Comparison of ENCODE assay signal across 2 cellular contexts in the genomic region with DNA sequence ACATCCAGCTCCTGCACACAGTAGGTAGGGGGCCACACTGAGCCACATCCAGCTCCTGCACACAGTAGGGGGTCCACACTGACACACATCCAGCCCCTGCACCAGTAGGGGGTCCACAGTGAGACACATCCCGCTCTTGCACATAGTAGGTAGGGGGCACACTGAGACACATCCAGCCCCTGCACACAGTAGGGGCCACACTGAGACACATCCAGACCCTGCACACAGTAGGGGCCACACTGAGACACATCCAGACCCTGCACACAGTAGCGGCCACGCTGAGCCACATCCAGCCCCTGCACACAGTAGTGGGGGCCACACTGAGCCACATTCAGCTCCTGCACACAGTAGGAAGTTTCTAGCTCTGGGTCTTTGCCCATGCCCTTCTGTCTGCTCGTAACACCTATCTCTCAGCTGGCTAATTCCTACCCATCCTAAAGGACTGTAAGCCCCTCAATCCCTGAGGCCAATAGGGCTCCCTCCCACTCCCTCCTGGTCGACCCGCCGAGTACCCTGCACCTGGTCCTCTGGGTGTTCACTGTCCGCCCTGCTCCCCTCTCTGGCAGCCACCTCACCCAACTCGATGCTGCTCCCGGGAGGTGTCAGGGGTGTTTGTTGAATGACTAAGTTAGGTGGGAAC.
A peak's percentile ranks its signal among the peaks of the same experiment; 100 is the strongest.
TF ChIP-seq lines count a peak whose summit lies in the region.

No MANE protein-coding gene starts in this region.

TF ChIP-seq in HEK293, 187 proteins besides CTCF, POLR2A, EP300 and RAD21:
- TF ChIP-seq ZNF394 (tag by site-specific recombination; IDR thresholded peaks at IDR 0.05; ENCODE audit: borderline replicate concordance) (no peak), GLIS1 (tag by site-specific recombination; IDR thresholded peaks at IDR 0.05) (0 out of 2 replicates have a peak, but pooled peaks have one; percentile 3), ZNF223 (tag by site-specific recombination; IDR thresholded peaks at IDR 0.05) (no peak), KLF8 (tag by site-specific recombination; IDR thresholded peaks at IDR 0.05) (no peak)
- TF ChIP-seq, protein P1, sequence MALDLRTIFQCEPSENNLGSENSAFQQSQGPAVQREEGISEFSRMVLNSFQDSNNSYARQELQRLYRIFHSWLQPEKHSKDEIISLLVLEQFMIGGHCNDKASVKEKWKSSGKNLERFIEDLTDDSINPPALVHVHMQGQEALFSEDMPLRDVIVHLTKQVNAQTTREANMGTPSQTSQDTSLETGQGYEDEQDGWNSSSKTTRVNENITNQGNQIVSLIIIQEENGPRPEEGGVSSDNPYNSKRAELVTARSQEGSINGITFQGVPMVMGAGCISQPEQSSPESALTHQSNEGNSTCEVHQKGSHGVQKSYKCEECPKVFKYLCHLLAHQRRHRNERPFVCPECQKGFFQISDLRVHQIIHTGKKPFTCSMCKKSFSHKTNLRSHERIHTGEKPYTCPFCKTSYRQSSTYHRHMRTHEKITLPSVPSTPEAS (tag by site-specific recombination; IDR thresholded peaks at IDR 0.05), result no peak

TF ChIP-seq in H1, 55 proteins besides CTCF, POLR2A, EP300 and RAD21:
- TF ChIP-seq SP1 (IDR thresholded peaks at IDR 0.05; ENCODE audit: low read depth, low read length) (no peak), JUND (IDR thresholded peaks at IDR 0.05; ENCODE audit: low read length) (no peak), POU5F1 (IDR thresholded peaks at IDR 0.05; ENCODE audit: low read depth, low read length) (no peak), POLR2AphosphoS5 (IDR thresholded peaks at IDR 0.05; ENCODE audit: low read depth, low read length) (no peak)
TF ChIP-seq in H1: peak in this region for 0.
